In genomic region chr6:166308769-166309589, GRCh38 we compare ENCODE assay signal across 11 cellular contexts. TPM values are rescaled to one million over a fixed set of nuclear protein-coding genes. Genes with fewer than 3 reads are reported as not detected.
DNase-seq lines count a peak whose midpoint lies in the region; ATAC-seq and TF ChIP-seq lines count a peak whose summit lies in the region.
"Had no signal": no experiment of that assay in that cellular context is flagged by ENCODE, and none has a peak within 500 bp of the region (broad histone marks: within the 10 kb centered on the region; RNA-seq: fewer than 3 reads in every experiment).

No MANE protein-coding gene starts in this region.

- H3K27me3 ChIP-seq in spleen (replicated peaks in 1 of 7), result peaks cover 0 to 68% (median 41%) of the 10 kb centered on the region in 7 donors

- TF ChIP-seq CTCF in spleen (IDR thresholded peaks at IDR 0.05 in 8 of 11, conservative IDR thresholded peaks at IDR 0.05 in 3 of 11), result no peak

- TF ChIP-seq POLR2A in spleen (IDR thresholded peaks at IDR 0.05), result no peak

- H3K36me3 ChIP-seq in spleen, result no peaks in the 10 kb centered on the region

- no peaks in the 10 kb centered on the region for H3K9me3 ChIP-seq in spleen

- 59 to 70% (median 68%) methylated on average over 9 to 11 of the region's 11 CpGs for WGBS in spleen, 5 donors

- intact Hi-C loops in head of caudate nucleus (cut with DNase I), result no loop called here
- intact Hi-C loops in spleen (cut with DNase I; ENCODE audit: low total_unique reads), result no loop called here

- no peak overlapping the region for H3K27ac ChIP-seq in spleen
- H3K27ac ChIP-seq: 22Rv1 had no signal

- ATAC-seq in HG02759 (IDR thresholded peaks at IDR 0.05; ENCODE audit: unreplicated experiment) (no peak), GM19328 (IDR thresholded peaks at IDR 0.05; ENCODE audit: unreplicated experiment) (no peak), GM21528 (IDR thresholded peaks at IDR 0.05; ENCODE audit: low FRiP score, unreplicated experiment) (no peak)

- peaks cover 6 to 28% (median 21%) of the 10 kb centered on the region in 6 donors for H3K4me1 ChIP-seq in spleen

- DNase-seq in NCI-H2196 (lab: John Stamatoyannopoulos, UW; ENCODE audit: unreplicated experiment) (peak; percentile 54), NCI-H2196 treated with DMSO at 0.1 percent for 48 hours (lab: John Stamatoyannopoulos, UW; ENCODE audit: unreplicated experiment) (no peak), NCI-H510A (lab: John Stamatoyannopoulos, UW) (peak; percentile 73), head of caudate nucleus (peak in 33 of 42 donors; percentile 45 to 83 (median 62)), spleen (no peak)
- DNase-seq: activated naive CD8-positive, alpha-beta T cell treated with anti-CD3 and anti-CD28 coated beads, Interleukin-2, amount 10 ng/mL, durations not matched to agents 7 days and 5 days had no signal

- H3K4me3 ChIP-seq in spleen, result peak overlapping the region in 6 of 8 donors; percentile 41 to 74 (median 49)

RNA-seq across cellular contexts. Expression of gene PRR18, which starts 0.8 kb away (rescaled TPM):
- under 1 TPM in 2 of 7 donors, not detected in 5; 0.28 to 0.30 TPM for total RNA-seq in spleen
- under 1 TPM in 2 of 3 donors, not detected in 1; 0.03 to 0.08 TPM for polyA plus RNA-seq in spleen
- total RNA-seq: activated naive CD8-positive, alpha-beta T cell treated with anti-CD3 and anti-CD28 coated beads, Interleukin-2, amount 10 ng/mL, durations not matched to agents 7 days and 5 days; mononuclear cell had no signal

RNA-seq across cellular contexts. Expression of gene SFT2D1, which starts 33.4 kb away (rescaled TPM):
- total RNA-seq in spleen, result 10 to 100 TPM; 46.0 to 66.4 (median 51.9) TPM
- 10 to 100 TPM; 58.8 to 71.0 (median 69.7) TPM for polyA plus RNA-seq in spleen

Comparison
In these comparisons a context has a peak if more than half of its experiments do, and no peak if none do; other contexts are left out.
1. DNase-seq: peak in NCI-H2196 (single experiment), NCI-H510A (single experiment) and head of caudate nucleus (33 of 42); none in NCI-H2196 treated with DMSO at 0.1 percent for 48 hours (single experiment) and spleen (single experiment).